In genomic region chr4:158074851-158075250, GRCh38 we compare ENCODE assay signal across 29 cellular contexts.
"Had no signal": no experiment of that assay in that cellular context is flagged by ENCODE, and none has a peak within 500 bp of the region (broad histone marks: within the 10 kb centered on the region; RNA-seq: fewer than 3 reads in every experiment).

No MANE protein-coding gene starts in this region.

- H3K4me3 ChIP-seq: neural progenitor cell, ovary, psoas muscle, right lobe of liver, sigmoid colon, skin epidermis, smooth muscle cell, spleen, suprapubic skin, testis, tibial artery, transverse colon, upper lobe of right lung, uterus had no signal

- H2AFZ ChIP-seq: neural progenitor cell, parathyroid adenoma had no signal

- H3K9me3 ChIP-seq: ovary, psoas muscle, right lobe of liver, sigmoid colon, spleen, suprapubic skin, testis, tibial artery, transverse colon, upper lobe of right lung, uterus had no signal

- DNase-seq: naive B cell; naive thymus-derived CD8-positive, alpha-beta T cell; nephron progenitor cell; occipital lobe; ovary; posterior cingulate gyrus; psoas muscle; right cardiac atrium; right lobe of liver; sigmoid colon; spleen; stimulated activated CD4-positive, alpha-beta T cell treated with anti-CD3 and anti-CD28 coated beads, Interleukin-12 subunit alpha, Interleukin-12 subunit beta, amount 100 ng/mL, for 4 hours; stimulated activated CD4-positive, alpha-beta T cell treated with anti-CD3 and anti-CD28 coated beads, Interleukin-1b, Interleukin-23, amount 100 ng/mL, for 48 hours; stimulated activated CD4-positive, alpha-beta T cell treated with anti-CD3 and anti-CD28 coated beads, Interleukin-4, amount 100 ng/mL, for 1 hour; stimulated activated CD8-positive, alpha-beta memory T cell treated with anti-CD3 and anti-CD28 coated beads, Interleukin-4, amount 100 ng/mL, for 48 hours; stimulated activated naive CD4-positive, alpha-beta T cell; stimulated activated naive CD8-positive, alpha-beta T cell treated with anti-CD3 and anti-CD28 coated beads, Interleukin-15, amount 100 ng/mL, for 72 hours; stimulated activated naive CD8-positive, alpha-beta T cell treated with anti-CD3 and anti-CD28 coated beads, Interleukin-15, Interleukin-2, amounts not matched to agents 100 U/mL and 50 U/mL, for 24 hours; substantia nigra; testis; tibial artery; transverse colon; upper lobe of right lung; uterus had no signal

- H3K27me3 ChIP-seq: neural progenitor cell, ovary, right lobe of liver, sigmoid colon, spleen, suprapubic skin, testis, tibial artery, transverse colon, upper lobe of right lung, uterus had no signal

- H3K79me2 ChIP-seq: parathyroid adenoma had no signal

- H3K9ac ChIP-seq: neural progenitor cell, parathyroid adenoma had no signal

- H3K36me3 ChIP-seq: neural progenitor cell, ovary, right lobe of liver, sigmoid colon, spleen, suprapubic skin, tibial artery, transverse colon, upper lobe of right lung, uterus had no signal

- H3K4me2 ChIP-seq: neural progenitor cell, smooth muscle cell had no signal

- H3K27ac ChIP-seq: neural progenitor cell, ovary, parathyroid adenoma, psoas muscle, right lobe of liver, sigmoid colon, skin epidermis, spleen, suprapubic skin, testis, tibial artery, transverse colon, upper lobe of right lung, uterus had no signal
